Comparison of ENCODE assay signal across 24 cellular contexts in genomic region chr6:40892223-40892622, GRCh38.
"Had no signal": no experiment of that assay in that cellular context is flagged by ENCODE, and none has a peak within 500 bp of the region (broad histone marks: within the 10 kb centered on the region; RNA-seq: fewer than 3 reads in every experiment).

No MANE protein-coding gene starts in this region.

- DNase-seq: activated B cell treated with CpG ODN at 0.5 μM for 24 hours; activated CD4-positive, alpha-beta T cell treated with anti-CD3 and anti-CD28 coated beads for 48 hours; activated CD4-positive, alpha-beta T cell treated with anti-CD3 and anti-CD28 coated beads, Interleukin-2, amount 50 U/mL, for 1 hour; activated CD4-positive, alpha-beta T cell treated with anti-CD3 and anti-CD28 coated beads, Interleukin-2, amount 50 U/mL, for 48 hours; activated CD8-positive, alpha-beta memory T cell treated with anti-CD3 and anti-CD28 coated beads for 24 hours; activated CD8-positive, alpha-beta T cell treated with anti-CD3 and anti-CD28 coated beads for 36 hours; activated effector memory CD4-positive, alpha-beta T cell treated with Interleukin-2 at 50 U/mL for 16 hours; activated gamma-delta T cell treated with Interleukin-2 at 50 U/mL for 16 hours; activated naive CD4-positive, alpha-beta T cell treated with anti-CD3 and anti-CD28 coated beads, Interleukin-2, amount 50 U/mL, for 16 hours; activated naive CD4-positive, alpha-beta T cell treated with Interleukin-2 at 50 U/mL for 16 hours; activated T-cell treated with anti-CD3 and anti-CD28 coated beads, Interleukin-2, amount 50 U/mL, for 4 hours; amniotic stem cell; anterior cingulate cortex; brain microvascular endothelial cell; caudate nucleus; effector CD8-positive, alpha-beta T cell; esophagus squamous epithelium; T-helper 1 cell; T-helper 17 cell; T1000; WERI-Rb-1 had no signal

- H3K27ac ChIP-seq: brain microvascular endothelial cell, epithelial cell of prostate, esophagus squamous epithelium, WERI-Rb-1 had no signal

- H3K36me3 ChIP-seq: brain microvascular endothelial cell, esophagus squamous epithelium, WERI-Rb-1 had no signal

- H3K27me3 ChIP-seq: brain microvascular endothelial cell, esophagus squamous epithelium had no signal

- H3K4me1 ChIP-seq: esophagus squamous epithelium had no signal

- ATAC-seq: activated CD4-positive, CD25-positive, alpha-beta regulatory T cell treated with anti-CD3 and anti-CD28 coated beads, Interleukin-2, amount 50 U/mL, for 24 hours; activated CD8-positive, alpha-beta T cell treated with anti-CD3 and anti-CD28 coated beads for 36 hours; activated T-cell treated with anti-CD3 and anti-CD28 coated beads, Interleukin-2, amount 50 U/mL, for 4 hours; activated T-helper 17 cell treated with anti-CD3 and anti-CD28 coated beads, Interleukin-2, amount 50 U/mL, for 72 hours; T-helper 17 cell had no signal

- H3K4me3 ChIP-seq: esophagus squamous epithelium had no signal

- H3K9me3 ChIP-seq: esophagus squamous epithelium had no signal
